In the genomic region with DNA sequence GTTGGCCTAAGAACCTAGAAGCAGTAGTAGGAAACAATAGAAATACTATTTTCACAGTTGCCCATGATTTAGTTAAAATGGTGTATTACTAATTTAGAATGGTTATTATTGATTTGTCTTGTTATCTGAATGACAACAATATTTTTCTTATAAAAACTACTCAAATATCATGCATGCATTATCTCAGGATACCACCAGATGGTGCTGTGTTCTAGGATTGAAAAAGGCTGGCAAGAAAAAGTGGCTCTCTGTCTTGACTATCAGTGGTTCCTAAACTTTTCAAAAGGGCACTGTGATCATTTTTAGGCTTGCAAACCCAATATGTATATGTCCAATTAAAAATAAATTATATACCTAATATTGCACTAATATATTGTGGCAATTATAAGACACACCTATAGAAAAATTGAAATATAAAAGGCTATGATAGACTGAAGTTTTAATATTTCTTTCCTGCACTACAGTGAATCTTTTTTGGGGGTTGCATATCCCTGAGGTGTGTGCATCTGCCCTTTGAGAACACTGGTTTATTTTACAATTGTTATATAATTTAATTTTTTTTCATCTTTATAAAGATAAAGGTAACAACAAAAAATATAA, we compare ENCODE assay signal across 8 cellular contexts.
DNase-seq lines count a peak whose midpoint lies in the region; ATAC-seq and TF ChIP-seq lines count a peak whose summit lies in the region.

No MANE protein-coding gene starts in this region.

- TF ChIP-seq CTCF in C4-2B (conservative IDR thresholded peaks at IDR 0.05) (peak; percentile 90), GM13976 (IDR thresholded peaks at IDR 0.05; ENCODE audit: borderline replicate concordance, control extremely low read depth, extremely low read depth, insufficient read depth, missing control alignments) (peak; percentile 52), ascending aorta (IDR thresholded peaks at IDR 0.05) (peak; percentile 45 to 90 (median 82))

- no peaks in the 10 kb centered on the region for H3K36me3 ChIP-seq in ascending aorta

- no peaks in the 10 kb centered on the region for H3K4me1 ChIP-seq in ascending aorta

- in situ Hi-C loops in GM13976 (cut with MboI; ENCODE audit: low sequenced_read_pairs, unreplicated experiment) = loop anchor here (25.0 kb wide), 4 partner anchors 258 to 1083 kb away; no protein-coding TSS in a partner anchor

- DNase-seq in GM13976 (ENCODE audit: low spot score) (peak; percentile 30), NCI-H2029 (lab: John Stamatoyannopoulos, UW) (peak; percentile 4), ascending aorta (ENCODE audit: low spot score in 2 of 2) (no peak), left kidney (ENCODE audit: low read depth, low spot score) (peak; percentile 55)

- no peak overlapping the region for H3K4me3 ChIP-seq in ascending aorta

- H3K9me3 ChIP-seq in ascending aorta = no peaks in the 10 kb centered on the region

- no peak for ATAC-seq in GM21528 (IDR thresholded peaks at IDR 0.05; ENCODE audit: low FRiP score, unreplicated experiment)
- ATAC-seq in HG03045 (IDR thresholded peaks at IDR 0.05; ENCODE audit: unreplicated experiment) = no peak
- ATAC-seq in HG02938 (IDR thresholded peaks at IDR 0.05; ENCODE audit: unreplicated experiment) = no peak

- intact Hi-C loops in ascending aorta (cut with DNase I) = loop anchor here (10.0 kb wide), 1 partner anchor 285 kb away; no protein-coding TSS in a partner anchor

- no peaks in the 10 kb centered on the region for H3K27me3 ChIP-seq in ascending aorta

- H3K27ac ChIP-seq in C4-2B (no peak overlapping the region), ascending aorta (no peak overlapping the region)

Comparison
In these comparisons a context has a peak if more than half of its experiments do, and no peak if none do; other contexts are left out.
1. DNase-seq: peak in GM13976 (single experiment), NCI-H2029 (single experiment) and left kidney (single experiment); none in ascending aorta (0 of 2).
2. Peak in every context shown above with its lines, with median percentiles within 50 percentile points of each other: CTCF ChIP-seq.